8 cellular contexts compared by ENCODE assay signal in genomic region chr1:161046574-161047167, GRCh38. TPM values are rescaled to one million over a fixed set of nuclear protein-coding genes. Genes with fewer than 3 reads are reported as not detected.
DNase-seq lines count a peak whose midpoint lies in the region; ATAC-seq, FAIRE-seq and TF ChIP-seq lines count a peak whose summit lies in the region.

No MANE protein-coding gene starts in this region.

- H3K27me3 Mint-ChIP-seq in activated T-cell treated with anti-CD3 and anti-CD28 coated beads, Interleukin-2, amount 50 U/mL, for 72 hours (ENCODE audit: low read depth): no peaks in the 10 kb centered on the region
- no peaks in the 10 kb centered on the region for H3K27me3 Mint-ChIP-seq in activated CD8-positive, alpha-beta T cell treated with anti-CD3 and anti-CD28 coated beads, Interleukin-2, amount 10 ng/mL, durations not matched to agents 7 days and 5 days (ENCODE audit: low read depth)

- no peaks in the 10 kb centered on the region for H3K27me3 ChIP-seq in keratinocyte (ENCODE audit: control insufficient read depth, extremely low read depth, insufficient read depth, low read length)
- no peaks in the 10 kb centered on the region for H3K27me3 ChIP-seq in tibial artery

- H3K9me3 ChIP-seq in keratinocyte (ENCODE audit: control insufficient read depth, low read depth, low read length): peaks cover 9% of the 10 kb centered on the region
- no peaks in the 10 kb centered on the region for H3K9me3 ChIP-seq in tibial artery

- H3K79me2 ChIP-seq in keratinocyte (ENCODE audit: control insufficient read depth, insufficient read depth, low read length): peaks cover 13% of the 10 kb centered on the region

- H3K36me3 ChIP-seq in keratinocyte (ENCODE audit: control insufficient read depth in 2 of 2, extremely low read depth in 1 of 2, insufficient read depth in 2 of 2, low read length in 2 of 2) (peaks cover 7 to 8% of the 10 kb centered on the region in 2 experiments), tibial artery (peaks cover 12 to 17% (median 13%) of the 10 kb centered on the region in 3 donors)

- TF ChIP-seq CTCF in keratinocyte (optimal IDR thresholded peaks at IDR 0.05 in 1 of 3, IDR thresholded peaks at IDR 0.05 in 1 of 3, conservative IDR thresholded peaks at IDR 0.05 in 1 of 3; ENCODE audit: extremely low read depth in 1 of 3, insufficient read depth in 2 of 3, low read length in 3 of 3) (no peak), tibial artery (IDR thresholded peaks at IDR 0.05) (no peak)

- H3K4me2 ChIP-seq in keratinocyte (ENCODE audit: control insufficient read depth, extremely low read depth, insufficient read depth, low read depth, low read length): peak overlapping the region; percentile 93

- peak overlapping the region; percentile 82 to 96 for H3K4me3 Mint-ChIP-seq in activated T-cell treated with anti-CD3 and anti-CD28 coated beads, Interleukin-2, amount 50 U/mL, for 72 hours
- peak overlapping the region; percentile 85 for H3K4me3 Mint-ChIP-seq in activated CD8-positive, alpha-beta T cell treated with anti-CD3 and anti-CD28 coated beads, Interleukin-2, amount 10 ng/mL, durations not matched to agents 7 days and 5 days

- POLR2A ChIA-PET in activated CD8-positive, alpha-beta T cell treated with anti-CD3 and anti-CD28 coated beads, Interleukin-2, amount 10 ng/mL, durations not matched to agents 7 days and 5 days (lab: Charles Lee): interaction anchor here (0.9 to 4.8 kb wide), 14 partner anchors 8 to 136 kb away, joined by 3 to 141 read pairs (median 11); partner anchors contain the start of genes ARHGAP30, DEDD, F11R and NIT1

- CTCF ChIA-PET in activated CD8-positive, alpha-beta T cell treated with anti-CD3 and anti-CD28 coated beads, Interleukin-2, amount 10 ng/mL, durations not matched to agents 7 days and 5 days (lab: Charles Lee): interaction anchor here (0.8 to 10.7 kb wide), 9 partner anchors 14 to 179 kb away, joined by 3 to 114 read pairs (median 5); partner anchors contain the start of genes ARHGAP30, KLHDC9, PPOX and TOMM40L

- H3K4me3 ChIP-seq in keratinocyte (ENCODE audit: control insufficient read depth in 2 of 3, extremely low read depth in 1 of 3, insufficient read depth in 2 of 3, low read depth in 1 of 3, low read length in 3 of 3) (peak overlapping the region; percentile 64 to 88 (median 66)), tibial artery (peak overlapping the region; percentile 80 to 87)

- H2AFZ ChIP-seq in keratinocyte (ENCODE audit: control insufficient read depth, low read length): peak overlapping the region; percentile 98

- peaks cover 16 to 35% of the 10 kb centered on the region in 2 donors for H3K36me3 Mint-ChIP-seq in activated T-cell treated with anti-CD3 and anti-CD28 coated beads, Interleukin-2, amount 50 U/mL, for 72 hours (ENCODE audit: insufficient read depth in 2 of 2)
- H3K36me3 Mint-ChIP-seq in activated CD8-positive, alpha-beta T cell treated with anti-CD3 and anti-CD28 coated beads, Interleukin-2, amount 10 ng/mL, durations not matched to agents 7 days and 5 days (ENCODE audit: low read depth): peaks cover 80% of the 10 kb centered on the region

- no peaks in the 10 kb centered on the region for H4K20me1 ChIP-seq in keratinocyte (ENCODE audit: control insufficient read depth, extremely low read depth, insufficient read depth, low read length)

- intact Hi-C loops in tibial artery (cut with DNase I; ENCODE audit: low total_unique reads): loop anchor here (10.0 kb wide), 1 partner anchor 348 kb away; no protein-coding TSS in a partner anchor

- H3K9me3 Mint-ChIP-seq in activated T-cell treated with anti-CD3 and anti-CD28 coated beads, Interleukin-2, amount 50 U/mL, for 72 hours: no peaks in the 10 kb centered on the region
- no peaks in the 10 kb centered on the region for H3K9me3 Mint-ChIP-seq in activated CD8-positive, alpha-beta T cell treated with anti-CD3 and anti-CD28 coated beads, Interleukin-2, amount 10 ng/mL, durations not matched to agents 7 days and 5 days (ENCODE audit: insufficient read depth)

- peaks cover 42% of the 10 kb centered on the region for H3K4me1 Mint-ChIP-seq in activated T-cell treated with anti-CD3 and anti-CD28 coated beads, Interleukin-2, amount 50 U/mL, for 72 hours (ENCODE audit: low read depth)
- peaks cover 44% of the 10 kb centered on the region for H3K4me1 Mint-ChIP-seq in activated CD8-positive, alpha-beta T cell treated with anti-CD3 and anti-CD28 coated beads, Interleukin-2, amount 10 ng/mL, durations not matched to agents 7 days and 5 days (ENCODE audit: low read depth)

- H3K27ac ChIP-seq in keratinocyte (ENCODE audit: control insufficient read depth, insufficient read depth, low read length) (peak overlapping the region; percentile 96), tibial artery (peak overlapping the region; percentile 87 to 90)

- H3K27ac Mint-ChIP-seq in activated T-cell treated with anti-CD3 and anti-CD28 coated beads, Interleukin-2, amount 50 U/mL, for 72 hours: peak overlapping the region; percentile 97
- H3K27ac Mint-ChIP-seq in activated CD8-positive, alpha-beta T cell treated with anti-CD3 and anti-CD28 coated beads, Interleukin-2, amount 10 ng/mL, durations not matched to agents 7 days and 5 days: peak overlapping the region; percentile 99

- dilution Hi-C loops in keratinocyte (cut with MboI; ENCODE audit: extremely low pct_ligation_motif_present, low sequenced_read_pairs): no loop called here

- no peak for DNase-seq in activated T-cell treated with anti-CD3 and anti-CD28 coated beads, Interleukin-2, amount 50 U/mL, for 72 hours
- DNase-seq in activated T-cell treated with anti-CD3 and anti-CD28 coated beads, Interleukin-2, amount 50 U/mL, for 48 hours: no peak
- DNase-seq in activated CD8-positive, alpha-beta T cell treated with anti-CD3 and anti-CD28 coated beads, Interleukin-2, amount 10 ng/mL, durations not matched to agents 7 days and 5 days: no peak
- DNase-seq in keratinocyte (ENCODE audit: low read depth, low spot score): no peak
- DNase-seq in tibial artery: no peak
- no peak for DNase-seq in stimulated activated naive CD4-positive, alpha-beta T cell treated with Interleukin-2 at 50 U/mL for 16 hours (lab: John Stamatoyannopoulos, UW)
- no peak for DNase-seq in GM03348 (ENCODE audit: low spot score)

- no peaks in the 10 kb centered on the region for H3K9me1 ChIP-seq in keratinocyte (ENCODE audit: control insufficient read depth, extremely low read depth, insufficient read depth, low read length)

- no peak for ATAC-seq in activated T-cell treated with anti-CD3 and anti-CD28 coated beads, Interleukin-2, amount 50 U/mL, for 72 hours (replicated peaks in 1 of 2)
- peak; percentile 38 for ATAC-seq in HG03135 (IDR thresholded peaks at IDR 0.05; ENCODE audit: unreplicated experiment)
- no peak for ATAC-seq in activated CD8-positive, alpha-beta T cell treated with anti-CD3 and anti-CD28 coated beads, Interleukin-2, amount 10 ng/mL, durations not matched to agents 7 days and 5 days

- no peak for FAIRE-seq in keratinocyte (lab: Jason Lieb, UNC)

- peak overlapping the region; percentile 81 for H3K9ac ChIP-seq in keratinocyte (ENCODE audit: control insufficient read depth, extremely low read depth, insufficient read depth, low read length)

- H3K4me1 ChIP-seq in keratinocyte (ENCODE audit: control insufficient read depth, extremely low read depth, insufficient read depth, low read length) (peaks cover 7% of the 10 kb centered on the region), tibial artery (peaks cover 0 to 26% (median 11%) of the 10 kb centered on the region in 4 donors)

RNA-seq across cellular contexts. Expression of gene USF1, which starts 0.9 kb away (rescaled TPM):
- total RNA-seq in activated T-cell treated with anti-CD3 and anti-CD28 coated beads, Interleukin-2, amount 50 U/mL, for 72 hours: 10 to 100 TPM; 52.3 to 57.5 TPM
- 10 to 100 TPM; 81.6 to 83.2 TPM for total RNA-seq in activated CD8-positive, alpha-beta T cell treated with anti-CD3 and anti-CD28 coated beads, Interleukin-2, amount 10 ng/mL, durations not matched to agents 7 days and 5 days
- polyA plus RNA-seq in keratinocyte: 25.1 to 40.7 TPM (median 31.6 TPM) in 3 replicates
- 29.0 TPM for polyA plus RNA-seq in keratinocyte (2011; ENCODE audit: low read depth)
- 14.4 and 15.5 TPM in 2 replicates for polyA plus RNA-seq in keratinocyte (2011; cell fraction: cytosol; rRNA removed)
- 72.9 and 81.7 TPM in 2 replicates for polyA plus RNA-seq in keratinocyte (2011; cell fraction: nucleus; rRNA removed)
- 26.9 and 37.1 TPM in 2 replicates for polyA plus RNA-seq in keratinocyte (2012; ENCODE audit: low replicate concordance)
- 75.2 to 96.5 TPM (median 79.5 TPM) in 3 replicates for polyA minus RNA-seq in keratinocyte
- 43.4 TPM for polyA minus RNA-seq in keratinocyte (2011; cell fraction: cytosol; rRNA and poly(A)+ RNA removed)
- polyA minus RNA-seq in keratinocyte (2011; cell fraction: nucleus; rRNA and poly(A)+ RNA removed): 18.9 and 30.1 TPM in 2 replicates

RNA-seq across cellular contexts. Expression of gene TSTD1, which starts 7.9 kb away (rescaled TPM):
- total RNA-seq in activated T-cell treated with anti-CD3 and anti-CD28 coated beads, Interleukin-2, amount 50 U/mL, for 72 hours: 10 to 100 TPM; 46.3 to 78.0 TPM
- total RNA-seq in activated CD8-positive, alpha-beta T cell treated with anti-CD3 and anti-CD28 coated beads, Interleukin-2, amount 10 ng/mL, durations not matched to agents 7 days and 5 days: 10 to 100 TPM; 63.2 to 63.3 TPM
- 106 to 128 TPM (median 113 TPM) in 3 replicates for polyA plus RNA-seq in keratinocyte
- 95.0 TPM for polyA plus RNA-seq in keratinocyte (2011; ENCODE audit: low read depth)
- polyA plus RNA-seq in keratinocyte (2011; cell fraction: cytosol; rRNA removed): 77.2 and 119 TPM in 2 replicates
- 56.0 and 60.6 TPM in 2 replicates for polyA plus RNA-seq in keratinocyte (2011; cell fraction: nucleus; rRNA removed)
- polyA plus RNA-seq in keratinocyte (2012; ENCODE audit: low replicate concordance): 81.0 and 132 TPM in 2 replicates
- polyA minus RNA-seq in keratinocyte: 17.7 to 24.2 TPM (median 19.1 TPM) in 3 replicates
- polyA minus RNA-seq in keratinocyte (2011; cell fraction: cytosol; rRNA and poly(A)+ RNA removed): 33.0 TPM
- polyA minus RNA-seq in keratinocyte (2011; cell fraction: nucleus; rRNA and poly(A)+ RNA removed): 8.2 and 9.7 TPM in 2 replicates

RNA-seq across cellular contexts. Expression of gene ARHGAP30, which starts 23.0 kb away (rescaled TPM):
- 100 to 1,000 TPM; 192 to 198 TPM for total RNA-seq in activated T-cell treated with anti-CD3 and anti-CD28 coated beads, Interleukin-2, amount 50 U/mL, for 72 hours
- 100 to 1,000 TPM; 277 to 281 TPM for total RNA-seq in activated CD8-positive, alpha-beta T cell treated with anti-CD3 and anti-CD28 coated beads, Interleukin-2, amount 10 ng/mL, durations not matched to agents 7 days and 5 days
- polyA plus RNA-seq in keratinocyte: 0.05 to 0.45 TPM (median 0.16 TPM) in 3 replicates
- 6.6 TPM for polyA plus RNA-seq in keratinocyte (2011; ENCODE audit: low read depth)
- polyA plus RNA-seq in keratinocyte (2011; cell fraction: cytosol; rRNA removed): 0.05 and 0.06 TPM in 2 replicates
- 0.99 and 1.1 TPM in 2 replicates for polyA plus RNA-seq in keratinocyte (2011; cell fraction: nucleus; rRNA removed)
- polyA plus RNA-seq in keratinocyte (2012; ENCODE audit: low replicate concordance): 0.29 and 11.6 TPM in 2 replicates
- 0.26 to 0.42 TPM in 2 of 3 replicates, not detected in the other for polyA minus RNA-seq in keratinocyte
- polyA minus RNA-seq in keratinocyte (2011; cell fraction: cytosol; rRNA and poly(A)+ RNA removed): not detected
- 0.63 and 0.93 TPM in 2 replicates for polyA minus RNA-seq in keratinocyte (2011; cell fraction: nucleus; rRNA and poly(A)+ RNA removed)

RNA-seq across cellular contexts. Expression of gene F11R, which starts 25.7 kb away (rescaled TPM):
- 10 to 100 TPM; 38.2 to 38.8 TPM for total RNA-seq in activated T-cell treated with anti-CD3 and anti-CD28 coated beads, Interleukin-2, amount 50 U/mL, for 72 hours
- 10 to 100 TPM; 13.7 to 18.4 TPM for total RNA-seq in activated CD8-positive, alpha-beta T cell treated with anti-CD3 and anti-CD28 coated beads, Interleukin-2, amount 10 ng/mL, durations not matched to agents 7 days and 5 days
- polyA plus RNA-seq in keratinocyte: 201 to 259 TPM (median 224 TPM) in 3 replicates
- polyA plus RNA-seq in keratinocyte (2011; ENCODE audit: low read depth): 32.4 TPM
- 96.8 and 161 TPM in 2 replicates for polyA plus RNA-seq in keratinocyte (2011; cell fraction: cytosol; rRNA removed)
- 361 and 385 TPM in 2 replicates for polyA plus RNA-seq in keratinocyte (2011; cell fraction: nucleus; rRNA removed)
- 96.9 and 113 TPM in 2 replicates for polyA plus RNA-seq in keratinocyte (2012; ENCODE audit: low replicate concordance)
- 318 to 388 TPM (median 383 TPM) in 3 replicates for polyA minus RNA-seq in keratinocyte
- 61.6 TPM for polyA minus RNA-seq in keratinocyte (2011; cell fraction: cytosol; rRNA and poly(A)+ RNA removed)
- polyA minus RNA-seq in keratinocyte (2011; cell fraction: nucleus; rRNA and poly(A)+ RNA removed): 190 and 363 TPM in 2 replicates

RNA-seq across cellular contexts. Expression of gene NECTIN4, which starts 42.7 kb away (rescaled TPM):
- under 1 TPM in 1 of 2 donors, not detected in 1; 0.31 TPM for total RNA-seq in activated T-cell treated with anti-CD3 and anti-CD28 coated beads, Interleukin-2, amount 50 U/mL, for 72 hours
- not detected for total RNA-seq in activated CD8-positive, alpha-beta T cell treated with anti-CD3 and anti-CD28 coated beads, Interleukin-2, amount 10 ng/mL, durations not matched to agents 7 days and 5 days
- 6.0 to 19.0 TPM (median 8.6 TPM) in 3 replicates for polyA plus RNA-seq in keratinocyte
- 60.1 TPM for polyA plus RNA-seq in keratinocyte (2011; ENCODE audit: low read depth)
- polyA plus RNA-seq in keratinocyte (2011; cell fraction: cytosol; rRNA removed): 2.6 and 4.3 TPM in 2 replicates
- 20.7 and 42.1 TPM in 2 replicates for polyA plus RNA-seq in keratinocyte (2011; cell fraction: nucleus; rRNA removed)
- 2.9 and 144 TPM in 2 replicates for polyA plus RNA-seq in keratinocyte (2012; ENCODE audit: low replicate concordance)
- polyA minus RNA-seq in keratinocyte: 7.1 to 52.8 TPM (median 19.4 TPM) in 3 replicates
- polyA minus RNA-seq in keratinocyte (2011; cell fraction: cytosol; rRNA and poly(A)+ RNA removed): 6.5 TPM
- 19.1 and 21.9 TPM in 2 replicates for polyA minus RNA-seq in keratinocyte (2011; cell fraction: nucleus; rRNA and poly(A)+ RNA removed)
